8 cellular contexts compared by ENCODE assay signal in genomic region chr6:127342946-127343752, GRCh38. TPM values are rescaled to one million over a fixed set of nuclear protein-coding genes. Genes with fewer than 3 reads are reported as not detected.
DNase-seq lines count a peak whose midpoint lies in the region; ATAC-seq and TF ChIP-seq lines count a peak whose summit lies in the region.

Gene ECHDC1 (minus strand): TSS chr6:127343609. CDS start chr6:127331028, 12,581 bp downstream.

- H3K4me2 ChIP-seq in KMS-11 = peak within 1 kb of the TSS; percentile 92

- H3K4me1 Mint-ChIP-seq in neural crest cell = no peaks in the 10 kb centered on the region

- intact Hi-C loops in stomach (cut with DNase I; ENCODE audit: low total_unique reads) = no loop called here

- no peaks in the 10 kb centered on the region for H3K27me3 ChIP-seq in KMS-11 (ENCODE audit: insufficient read depth, low read depth)
- no peaks in the 10 kb centered on the region for H3K27me3 ChIP-seq in stomach

- no peak for TF ChIP-seq POLR2A in stomach (IDR thresholded peaks at IDR 0.05)

- H3K4me3 Mint-ChIP-seq in neural crest cell = no peak within 1 kb of the TSS

- peaks cover 12% of the 10 kb centered on the region for H3K36me3 Mint-ChIP-seq in neural crest cell (ENCODE audit: low read depth)

- no peaks in the 10 kb centered on the region for H4K20me1 ChIP-seq in KMS-11 (ENCODE audit: insufficient read depth)

- no peak for TF ChIP-seq EP300 in stomach (IDR thresholded peaks at IDR 0.05)

- TF ChIP-seq CTCF in KMS-11 (conservative IDR thresholded peaks at IDR 0.05; ENCODE audit: low read depth, low read length) = no peak
- peak; percentile 4 for TF ChIP-seq CTCF in fibroblast of villous mesenchyme (IDR thresholded peaks at IDR 0.05; ENCODE audit: insufficient read depth, low read depth, low read length)
- TF ChIP-seq CTCF in neural crest cell (conservative IDR thresholded peaks at IDR 0.05) = peak; percentile 32
- TF ChIP-seq CTCF in stomach (IDR thresholded peaks at IDR 0.05) = no peak

- no peaks in the 10 kb centered on the region for H3K36me3 ChIP-seq in KMS-11 (ENCODE audit: insufficient read depth)
- no peaks in the 10 kb centered on the region for H3K36me3 ChIP-seq in stomach

- H3K4me3 ChIP-seq in KMS-11 (IDR thresholded peaks at IDR 0.05; ENCODE audit: insufficient read depth, low read depth, low read length) (no peak within 1 kb of the TSS), fibroblast of villous mesenchyme (ENCODE audit: low read depth, low read length) (peak within 1 kb of the TSS; percentile 68), stomach (peak within 1 kb of the TSS; percentile 71 to 81 (median 80))

- H3K27ac Mint-ChIP-seq in neural crest cell (ENCODE audit: unreplicated experiment) = no peak within 1 kb of the TSS

- ATAC-seq in GM21737 (IDR thresholded peaks at IDR 0.05; ENCODE audit: unreplicated experiment) = peak; percentile 63

- peaks cover 11% of the 10 kb centered on the region for H3K9me3 Mint-ChIP-seq in neural crest cell

- 0 to 1% (median 0%) methylated on average over 58 to 71 of the region's 72 CpGs for WGBS in stomach, 5 donors

- peak within 1 kb of the TSS; percentile 93 for H3K9ac ChIP-seq in KMS-11

- H3K9me3 ChIP-seq in stomach = no peaks in the 10 kb centered on the region

- H2AFZ ChIP-seq in KMS-11 (ENCODE audit: low read depth) = peak within 1 kb of the TSS; percentile 78

- H3K4me1 ChIP-seq in KMS-11 (ENCODE audit: low read depth, poor library complexity, severe bottlenecking) (peaks cover 13% of the 10 kb centered on the region), stomach (peaks cover 17 to 68% (median 46%) of the 10 kb centered on the region in 4 donors)

- H3K27me3 Mint-ChIP-seq in neural crest cell (ENCODE audit: low read depth) = no peaks in the 10 kb centered on the region

- peaks cover 26% of the 10 kb centered on the region for H3K79me2 ChIP-seq in KMS-11 (ENCODE audit: insufficient read depth, low read depth)

- H3K27ac ChIP-seq in KMS-11 (peak within 1 kb of the TSS; percentile 72), stomach (peak within 1 kb of the TSS; percentile 68 to 91 (median 85))

- DNase-seq in DMS79 treated with DMSO at 0.1 percent for 48 hours (lab: John Stamatoyannopoulos, UW) (peak; percentile 87), RPMI7951 (ENCODE audit: low read depth) (peak; percentile 78), fibroblast of villous mesenchyme (ENCODE audit: low read depth) (peak; percentile 75), neural crest cell (ENCODE audit: low read depth, low spot score) (peak; percentile 53), stomach (peak; percentile 55)
- peak; percentile 35 to 44 for DNase-seq in activated T-helper 1 cell treated with anti-CD3 and anti-CD28 coated beads, Interleukin-2, amount 50 U/mL, for 16 hours (ENCODE audit: low read depth in 1 of 2, low spot score in 1 of 2)

RNA-seq across cellular contexts. Expression of gene ECHDC1, which starts in this region (rescaled TPM):
- 105 and 113 TPM in 2 replicates for total RNA-seq in RPMI7951 (2014; rRNA removed; shearing (Covaris generic))
- 60.9 and 77.3 TPM in 2 replicates for total RNA-seq in fibroblast of villous mesenchyme
- 59.2 and 59.9 TPM in 2 replicates for total RNA-seq in neural crest cell
- total RNA-seq in stomach = 10 to 100 TPM; 11.9 to 71.0 (median 50.8) TPM
- 10 to 100 TPM; 28.4 to 51.4 (median 50.7) TPM for polyA plus RNA-seq in stomach

Comparison
In these comparisons a context has a peak if more than half of its experiments do, and no peak if none do; other contexts are left out.
1. CTCF ChIP-seq: peak in fibroblast of villous mesenchyme (single experiment) and neural crest cell (single experiment); none in KMS-11 (single experiment) and stomach (0 of 7).
2. Peak in every context shown above with its lines, with median percentiles within 50 percentile points of each other: DNase-seq.